1 cellular context compared by ENCODE assay signal in the genomic region with DNA sequence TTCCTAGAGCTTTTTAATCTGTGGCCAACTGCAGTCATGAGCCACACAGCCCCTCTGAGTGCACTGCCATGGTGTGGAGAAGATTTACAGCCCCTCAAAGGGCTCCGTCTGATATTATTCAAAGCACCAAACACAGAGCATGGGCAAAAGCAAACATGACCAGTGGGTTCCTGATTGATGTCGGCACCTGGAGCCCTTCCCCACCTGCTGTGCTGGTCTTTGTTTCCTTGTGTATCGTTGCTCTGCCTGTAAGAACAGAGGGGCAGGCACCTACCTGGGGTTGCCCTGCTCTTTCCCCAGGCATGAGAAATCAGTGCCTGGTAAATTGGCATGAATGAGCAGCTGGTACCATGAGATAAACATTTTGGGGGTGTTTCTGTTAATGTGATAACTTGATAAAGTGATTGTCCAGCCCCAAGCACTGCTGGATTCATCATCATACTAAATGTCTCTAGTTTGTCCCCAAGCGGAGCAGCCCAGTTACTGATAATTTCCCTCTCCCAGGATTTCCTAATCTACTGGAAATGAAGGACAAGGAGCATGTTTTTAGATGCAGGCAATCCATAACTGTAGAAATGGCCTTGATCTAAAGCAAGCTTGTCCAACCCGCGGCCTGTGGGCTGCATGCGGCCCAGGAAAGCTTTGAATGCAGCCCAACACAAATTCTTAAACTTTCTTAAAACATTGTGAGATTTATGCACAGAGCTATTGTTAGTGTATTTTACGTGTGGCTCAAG.
A peak's percentile ranks its signal among the peaks of the same experiment; 100 is the strongest.
TF ChIP-seq lines count a peak whose summit lies in the region.

No MANE protein-coding gene starts in this region.

TF ChIP-seq in HepG2, 621 proteins besides CTCF, POLR2A, EP300 and RAD21 (continued from another document and continues in another):
- TF ChIP-seq PRMT3 (CRISPR knock-in tag; IDR thresholded peaks at IDR 0.05; ENCODE audit: borderline replicate concordance, low read depth) (no peak), ZNF782 (CRISPR knock-in tag; IDR thresholded peaks at IDR 0.05; ENCODE audit: borderline replicate concordance) (0 out of 2 replicates have a peak, but pooled peaks have one; percentile 35), MTF1 (CRISPR knock-in tag; IDR thresholded peaks at IDR 0.05) (no peak), ZNF383 (CRISPR knock-in tag; IDR thresholded peaks at IDR 0.05; ENCODE audit: borderline replicate concordance) (no peak), PCBP1 (IDR thresholded peaks at IDR 0.05; ENCODE audit: borderline replicate concordance, low read depth, low read length) (no peak), SP140L (CRISPR knock-in tag; IDR thresholded peaks at IDR 0.05; ENCODE audit: borderline replicate concordance) (no peak), STAT6 (CRISPR knock-in tag; IDR thresholded peaks at IDR 0.05; ENCODE audit: borderline replicate concordance) (peak; percentile 46; the same call in 1 of the 2 replicates), SATB2 (CRISPR knock-in tag; IDR thresholded peaks at IDR 0.05) (no peak), ZC3H4 (CRISPR knock-in tag; IDR thresholded peaks at IDR 0.05; ENCODE audit: borderline replicate concordance) (0 out of 2 replicates have a peak, but pooled peaks have one; percentile 9), PHF8 (CRISPR knock-in tag; IDR thresholded peaks at IDR 0.05) (peak; percentile 31; the same call in 1 of the 2 replicates), CBX2 (IDR thresholded peaks at IDR 0.05; ENCODE audit: low read depth, low read length) (no peak), CBX2 (CRISPR knock-in tag; IDR thresholded peaks at IDR 0.05; ENCODE audit: low read depth) (no peak), ZNF33A (CRISPR knock-in tag; IDR thresholded peaks at IDR 0.05; ENCODE audit: borderline replicate concordance) (peak; percentile 79; the same call in 1 of the 2 replicates), ZIK1 (CRISPR knock-in tag; IDR thresholded peaks at IDR 0.05; ENCODE audit: borderline replicate concordance, low read depth) (no peak; the same call in 1 of the 2 replicates), ZBTB39 (CRISPR knock-in tag; IDR thresholded peaks at IDR 0.05) (0 out of 2 replicates have a peak, but pooled peaks have one; percentile 12), RBFOX2 (IDR thresholded peaks at IDR 0.05; ENCODE audit: low read depth, low read length) (no peak), BRD4 (CRISPR knock-in tag; IDR thresholded peaks at IDR 0.05) (0 out of 2 replicates have a peak, but pooled peaks have one; percentile 26), FLYWCH1 (CRISPR knock-in tag; IDR thresholded peaks at IDR 0.05) (no peak), ZNF263 (CRISPR knock-in tag; IDR thresholded peaks at IDR 0.05) (no peak), ZNF264 (CRISPR knock-in tag; IDR thresholded peaks at IDR 0.05) (peak; percentile 13; the same call in 1 of the 2 replicates), FOXA1 (IDR thresholded peaks at IDR 0.05) (no peak), FOXA1 (CRISPR knock-in tag; IDR thresholded peaks at IDR 0.05) (peak; percentile 24; the same call in 1 of the 2 replicates), ZNF441 (CRISPR knock-in tag; IDR thresholded peaks at IDR 0.05; ENCODE audit: borderline replicate concordance) (no peak), SOX5 (CRISPR knock-in tag; IDR thresholded peaks at IDR 0.05; ENCODE audit: borderline replicate concordance) (no peak), ZMAT3 (CRISPR knock-in tag; conservative IDR thresholded peaks at IDR 0.05) (no peak), RXRB (CRISPR knock-in tag; IDR thresholded peaks at IDR 0.05; ENCODE audit: borderline replicate concordance) (no peak), MXD4 (CRISPR knock-in tag; IDR thresholded peaks at IDR 0.05) (0 out of 2 replicates have a peak, but pooled peaks have one; percentile 17), TMF1 (CRISPR knock-in tag; IDR thresholded peaks at IDR 0.05; ENCODE audit: low read depth) (0 out of 2 replicates have a peak, but pooled peaks have one; percentile 2), CBX1 (IDR thresholded peaks at IDR 0.05; ENCODE audit: low read depth) (no peak), ZKSCAN8 (CRISPR knock-in tag; IDR thresholded peaks at IDR 0.05; ENCODE audit: borderline replicate concordance) (peak; percentile 51; the same call in 1 of the 2 replicates), PPARG (CRISPR knock-in tag; conservative IDR thresholded peaks at IDR 0.05) (peak; percentile 17; the same call in 1 of the 2 replicates), SYNCRIP (IDR thresholded peaks at IDR 0.05; ENCODE audit: insufficient read depth, low read depth, low read length) (no peak), ZNF274 (CRISPR knock-in tag; IDR thresholded peaks at IDR 0.05) (no peak), SSRP1 (CRISPR knock-in tag; IDR thresholded peaks at IDR 0.05) (peak; percentile 12; the same call in 1 of the 2 replicates), ZNF124 (CRISPR knock-in tag; IDR thresholded peaks at IDR 0.05) (0 out of 2 replicates have a peak, but pooled peaks have one; percentile 18), FOXP1 (IDR thresholded peaks at IDR 0.05) (no peak), FOXP1 (CRISPR knock-in tag; IDR thresholded peaks at IDR 0.05) (peak; percentile 17; the same call in 1 of the 2 replicates), PITX1 (CRISPR knock-in tag; IDR thresholded peaks at IDR 0.05) (no peak), ETV6 (CRISPR knock-in tag; conservative IDR thresholded peaks at IDR 0.05) (no peak), TCF7 (IDR thresholded peaks at IDR 0.05; ENCODE audit: low read depth) (peak; percentile 21; the same call in 1 of the 2 replicates), ARHGAP35 (CRISPR knock-in tag; IDR thresholded peaks at IDR 0.05; ENCODE audit: borderline replicate concordance) (no peak), SIN3B (IDR thresholded peaks at IDR 0.05; ENCODE audit: low read length) (no peak), FOXO4 (CRISPR knock-in tag; conservative IDR thresholded peaks at IDR 0.05) (0 out of 2 replicates have a peak, but pooled peaks have one; percentile 15), SNAI1 (CRISPR knock-in tag; IDR thresholded peaks at IDR 0.05; ENCODE audit: borderline replicate concordance) (no peak)
- TF ChIP-seq, protein P1, sequence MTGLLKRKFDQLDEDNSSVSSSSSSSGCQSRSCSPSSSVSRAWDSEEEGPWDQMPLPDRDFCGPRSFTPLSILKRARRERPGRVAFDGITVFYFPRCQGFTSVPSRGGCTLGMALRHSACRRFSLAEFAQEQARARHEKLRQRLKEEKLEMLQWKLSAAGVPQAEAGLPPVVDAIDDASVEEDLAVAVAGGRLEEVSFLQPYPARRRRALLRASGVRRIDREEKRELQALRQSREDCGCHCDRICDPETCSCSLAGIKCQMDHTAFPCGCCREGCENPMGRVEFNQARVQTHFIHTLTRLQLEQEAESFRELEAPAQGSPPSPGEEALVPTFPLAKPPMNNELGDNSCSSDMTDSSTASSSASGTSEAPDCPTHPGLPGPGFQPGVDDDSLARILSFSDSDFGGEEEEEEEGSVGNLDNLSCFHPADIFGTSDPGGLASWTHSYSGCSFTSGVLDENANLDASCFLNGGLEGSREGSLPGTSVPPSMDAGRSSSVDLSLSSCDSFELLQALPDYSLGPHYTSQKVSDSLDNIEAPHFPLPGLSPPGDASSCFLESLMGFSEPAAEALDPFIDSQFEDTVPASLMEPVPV (CRISPR knock-in tag; IDR thresholded peaks at IDR 0.05), result 0 out of 2 replicates have a peak, but pooled peaks have one; percentile 26
- TF ChIP-seq, protein P2, sequence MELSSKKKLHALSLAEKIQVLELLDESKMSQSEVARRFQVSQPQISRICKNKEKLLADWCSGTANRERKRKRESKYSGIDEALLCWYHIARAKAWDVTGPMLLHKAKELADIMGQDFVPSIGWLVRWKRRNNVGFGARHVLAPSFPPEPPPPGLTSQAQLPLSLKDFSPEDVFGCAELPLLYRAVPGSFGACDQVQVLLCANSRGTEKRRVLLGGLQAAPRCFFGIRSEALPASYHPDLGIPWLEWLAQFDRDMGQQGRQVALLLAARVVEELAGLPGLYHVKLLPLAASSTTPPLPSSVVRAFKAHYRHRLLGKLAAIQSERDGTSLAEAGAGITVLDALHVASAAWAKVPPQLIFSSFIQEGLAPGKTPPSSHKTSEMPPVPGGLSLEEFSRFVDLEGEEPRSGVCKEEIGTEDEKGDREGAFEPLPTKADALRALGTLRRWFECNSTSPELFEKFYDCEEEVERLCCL (CRISPR knock-in tag; IDR thresholded peaks at IDR 0.05; ENCODE audit: borderline replicate concordance), result no peak
- TF ChIP-seq, protein P3, sequence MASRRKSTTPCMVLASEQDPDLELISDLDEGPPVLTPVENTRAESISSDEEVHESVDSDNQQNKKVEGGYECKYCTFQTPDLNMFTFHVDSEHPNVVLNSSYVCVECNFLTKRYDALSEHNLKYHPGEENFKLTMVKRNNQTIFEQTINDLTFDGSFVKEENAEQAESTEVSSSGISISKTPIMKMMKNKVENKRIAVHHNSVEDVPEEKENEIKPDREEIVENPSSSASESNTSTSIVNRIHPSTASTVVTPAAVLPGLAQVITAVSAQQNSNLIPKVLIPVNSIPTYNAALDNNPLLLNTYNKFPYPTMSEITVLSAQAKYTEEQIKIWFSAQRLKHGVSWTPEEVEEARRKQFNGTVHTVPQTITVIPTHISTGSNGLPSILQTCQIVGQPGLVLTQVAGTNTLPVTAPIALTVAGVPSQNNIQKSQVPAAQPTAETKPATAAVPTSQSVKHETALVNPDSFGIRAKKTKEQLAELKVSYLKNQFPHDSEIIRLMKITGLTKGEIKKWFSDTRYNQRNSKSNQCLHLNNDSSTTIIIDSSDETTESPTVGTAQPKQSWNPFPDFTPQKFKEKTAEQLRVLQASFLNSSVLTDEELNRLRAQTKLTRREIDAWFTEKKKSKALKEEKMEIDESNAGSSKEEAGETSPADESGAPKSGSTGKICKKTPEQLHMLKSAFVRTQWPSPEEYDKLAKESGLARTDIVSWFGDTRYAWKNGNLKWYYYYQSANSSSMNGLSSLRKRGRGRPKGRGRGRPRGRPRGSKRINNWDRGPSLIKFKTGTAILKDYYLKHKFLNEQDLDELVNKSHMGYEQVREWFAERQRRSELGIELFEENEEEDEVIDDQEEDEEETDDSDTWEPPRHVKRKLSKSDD (CRISPR knock-in tag; IDR thresholded peaks at IDR 0.05; ENCODE audit: low read depth), result 0 out of 2 replicates have a peak, but pooled peaks have one; percentile 61
- TF ChIP-seq, protein P4, sequence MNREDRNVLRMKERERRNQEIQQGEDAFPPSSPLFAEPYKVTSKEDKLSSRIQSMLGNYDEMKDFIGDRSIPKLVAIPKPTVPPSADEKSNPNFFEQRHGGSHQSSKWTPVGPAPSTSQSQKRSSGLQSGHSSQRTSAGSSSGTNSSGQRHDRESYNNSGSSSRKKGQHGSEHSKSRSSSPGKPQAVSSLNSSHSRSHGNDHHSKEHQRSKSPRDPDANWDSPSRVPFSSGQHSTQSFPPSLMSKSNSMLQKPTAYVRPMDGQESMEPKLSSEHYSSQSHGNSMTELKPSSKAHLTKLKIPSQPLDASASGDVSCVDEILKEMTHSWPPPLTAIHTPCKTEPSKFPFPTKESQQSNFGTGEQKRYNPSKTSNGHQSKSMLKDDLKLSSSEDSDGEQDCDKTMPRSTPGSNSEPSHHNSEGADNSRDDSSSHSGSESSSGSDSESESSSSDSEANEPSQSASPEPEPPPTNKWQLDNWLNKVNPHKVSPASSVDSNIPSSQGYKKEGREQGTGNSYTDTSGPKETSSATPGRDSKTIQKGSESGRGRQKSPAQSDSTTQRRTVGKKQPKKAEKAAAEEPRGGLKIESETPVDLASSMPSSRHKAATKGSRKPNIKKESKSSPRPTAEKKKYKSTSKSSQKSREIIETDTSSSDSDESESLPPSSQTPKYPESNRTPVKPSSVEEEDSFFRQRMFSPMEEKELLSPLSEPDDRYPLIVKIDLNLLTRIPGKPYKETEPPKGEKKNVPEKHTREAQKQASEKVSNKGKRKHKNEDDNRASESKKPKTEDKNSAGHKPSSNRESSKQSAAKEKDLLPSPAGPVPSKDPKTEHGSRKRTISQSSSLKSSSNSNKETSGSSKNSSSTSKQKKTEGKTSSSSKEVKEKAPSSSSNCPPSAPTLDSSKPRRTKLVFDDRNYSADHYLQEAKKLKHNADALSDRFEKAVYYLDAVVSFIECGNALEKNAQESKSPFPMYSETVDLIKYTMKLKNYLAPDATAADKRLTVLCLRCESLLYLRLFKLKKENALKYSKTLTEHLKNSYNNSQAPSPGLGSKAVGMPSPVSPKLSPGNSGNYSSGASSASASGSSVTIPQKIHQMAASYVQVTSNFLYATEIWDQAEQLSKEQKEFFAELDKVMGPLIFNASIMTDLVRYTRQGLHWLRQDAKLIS (CRISPR knock-in tag; IDR thresholded peaks at IDR 0.05), result 0 out of 2 replicates have a peak, but pooled peaks have one; percentile 6
